ENCODE assay signal across 12 cellular contexts in the genomic region with DNA sequence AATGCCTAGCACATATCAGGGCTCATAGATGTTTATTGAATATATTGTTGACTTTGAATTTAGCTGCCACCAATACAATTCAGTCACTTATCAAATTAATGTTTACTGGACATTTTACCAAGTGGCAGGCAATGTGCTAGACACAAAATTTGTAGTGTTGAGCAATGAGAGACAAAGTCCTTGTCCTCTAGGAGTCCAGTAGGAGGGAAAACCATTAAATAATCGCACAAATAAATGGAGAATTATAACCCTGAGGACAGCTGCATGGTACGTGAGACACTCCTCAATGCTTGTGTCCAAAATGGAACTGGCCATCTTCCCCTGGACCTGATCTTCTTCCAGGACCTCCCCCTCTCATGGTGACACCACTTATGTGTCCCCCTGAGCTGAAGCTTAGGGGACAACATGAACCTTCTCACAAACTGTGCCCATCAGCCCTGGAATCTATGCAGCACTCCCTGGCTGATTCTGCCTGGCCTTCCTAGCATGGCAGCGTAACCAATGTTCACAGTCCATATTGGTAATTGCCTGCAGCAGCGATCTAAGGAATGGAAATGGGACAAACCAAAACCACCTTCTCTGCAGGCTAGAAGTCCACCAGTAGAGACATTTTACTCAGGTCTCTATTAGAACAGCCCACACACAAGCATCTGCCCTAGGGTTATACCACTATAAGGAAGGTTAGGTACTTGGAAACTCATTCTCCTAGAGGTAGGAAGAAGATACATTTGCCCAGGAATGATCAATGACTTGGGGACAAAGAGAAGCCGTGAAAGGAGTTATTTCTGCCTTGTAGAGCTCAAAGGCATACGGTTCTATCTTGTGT.
DNase-seq lines count a peak whose midpoint lies in the region; ATAC-seq, FAIRE-seq and TF ChIP-seq lines count a peak whose summit lies in the region.
"Had no signal": no experiment of that assay in that cellular context is flagged by ENCODE, and none has a peak within 500 bp of the region (broad histone marks: within the 10 kb centered on the region; RNA-seq: fewer than 3 reads in every experiment).

No MANE protein-coding gene starts in this region.

- H3K4me3 ChIP-seq in HCT116 (replicated peaks in 1 of 2; ENCODE audit: low read depth in 1 of 2, low read length in 2 of 2) = no peak overlapping the region
- no peak overlapping the region for H3K4me3 ChIP-seq in H1 (ENCODE audit: extremely low read depth in 1 of 4, insufficient read depth in 2 of 4, low read depth in 3 of 4, low read length in 4 of 4)
- no peak overlapping the region for H3K4me3 ChIP-seq in heart left ventricle

- no peaks in the 10 kb centered on the region for H3K4me1 ChIP-seq in HCT116 (ENCODE audit: control insufficient read depth in 1 of 2, insufficient read depth in 2 of 2, low read length in 2 of 2)
- H3K4me1 ChIP-seq in H1 (replicated peaks in 1 of 4; ENCODE audit: control insufficient read depth in 3 of 4, insufficient read depth in 4 of 4, low read length in 3 of 4) = no peaks in the 10 kb centered on the region
- H3K4me1 ChIP-seq in heart left ventricle = peaks cover 0 to 35% (median 6%) of the 10 kb centered on the region in 12 donors

- TF ChIP-seq POLR2A in HCT116 (IDR thresholded peaks at IDR 0.05; ENCODE audit: borderline replicate concordance, extremely low read depth, insufficient read depth, insufficient read length) (no peak), H1 (IDR thresholded peaks at IDR 0.05; ENCODE audit: control extremely low read depth in 1 of 2, low read depth in 2 of 2, low read length in 2 of 2) (no peak), heart left ventricle (IDR thresholded peaks at IDR 0.05) (no peak)

- H3K36me3 Mint-ChIP-seq in nephron (ENCODE audit: low read depth) = no peaks in the 10 kb centered on the region
- H3K36me3 Mint-ChIP-seq in natural killer cell treated with Interleukin-12 subunit alpha and Interleukin-12 subunit beta and Interleukin-15 and Interleukin-18, amount 100 ng/mL, for 72 hours = no peaks in the 10 kb centered on the region

- 94% methylated on average over 6 of the region's 6 CpGs; no CpG with 5 or more reads in 1 of the 2 experiments for WGBS in H1 (ENCODE audit: extremely low coverage in 1 of 2, insufficient coverage in 1 of 2, insufficient read length in 1 of 2, insufficient replicate concordance in 2 of 2, low coverage in 1 of 2, low lambda C conversion rate in 2 of 2, missing lambda C conversion rate in 1 of 2), 2 experiments
- WGBS in heart left ventricle, 4 donors = 75 to 86% (median 83%) methylated on average over 5 to 6 of the region's 6 CpGs

- TF ChIP-seq EP300 in H1 (IDR thresholded peaks at IDR 0.05; ENCODE audit: borderline replicate concordance in 1 of 2, low read depth in 2 of 2, low read length in 2 of 2) = no peak

- no peak overlapping the region for H4K8ac ChIP-seq in H1 (ENCODE audit: extremely low read depth, insufficient read depth, low read length)

- H4K20me1 ChIP-seq in HCT116 (ENCODE audit: insufficient read depth) (no peaks in the 10 kb centered on the region), H1 (replicated peaks in 1 of 2; ENCODE audit: control insufficient read depth in 1 of 2, insufficient read depth in 2 of 2, low read length in 2 of 2) (no peaks in the 10 kb centered on the region)

- no peaks in the 10 kb centered on the region for H3K36me3 ChIP-seq in HCT116 (ENCODE audit: control insufficient read depth in 1 of 2, insufficient read depth in 2 of 2, low read length in 2 of 2)
- H3K36me3 ChIP-seq in H1 (ENCODE audit: control insufficient read depth in 2 of 4, insufficient read depth in 4 of 4, low read length in 3 of 4) = no peaks in the 10 kb centered on the region
- peaks cover 0 to 28% (median 0%) of the 10 kb centered on the region in 9 donors for H3K36me3 ChIP-seq in heart left ventricle

- H3K4me3 Mint-ChIP-seq in nephron = no peak overlapping the region
- H3K4me3 Mint-ChIP-seq in natural killer cell treated with Interleukin-12 subunit alpha and Interleukin-12 subunit beta and Interleukin-15 and Interleukin-18, amount 100 ng/mL, for 72 hours = no peak overlapping the region

- H3K18ac ChIP-seq in H1 (ENCODE audit: extremely low read depth, low read length) = no peak overlapping the region

- H3K56ac ChIP-seq in H1 (replicated peaks; ENCODE audit: insufficient read length, low read depth, low read length) = no peak overlapping the region

- BruUV-seq in HCT116 (replicated peaks; lab: Mats Ljungman, UMichigan) = no TSS peak

- H2BK20ac ChIP-seq in H1 (ENCODE audit: low read length) = 0 out of 2 replicates have a peak overlapping the region, but pooled peaks have one; percentile 64

- H3K9me3 Mint-ChIP-seq in nephron = no peaks in the 10 kb centered on the region
- no peaks in the 10 kb centered on the region for H3K9me3 Mint-ChIP-seq in natural killer cell treated with Interleukin-12 subunit alpha and Interleukin-12 subunit beta and Interleukin-15 and Interleukin-18, amount 100 ng/mL, for 72 hours

- peak overlapping the region; percentile 22; the same call in 1 of the 2 replicates for H2BK12ac ChIP-seq in H1 (ENCODE audit: low read depth, low read length)

- no peak for TF ChIP-seq CTCF in HCT116 (IDR thresholded peaks at IDR 0.05 in 2 of 3, conservative IDR thresholded peaks at IDR 0.05 in 1 of 3; ENCODE audit: borderline replicate concordance in 1 of 3, insufficient read depth in 1 of 3, low read depth in 2 of 3, low read length in 2 of 3)
- TF ChIP-seq CTCF in H1 (IDR thresholded peaks at IDR 0.05; ENCODE audit: control extremely low read depth in 1 of 3, insufficient read depth in 1 of 3, low read depth in 1 of 3, low read length in 3 of 3) = no peak
- no peak for TF ChIP-seq CTCF in nephron (IDR thresholded peaks at IDR 0.05; ENCODE audit: unreplicated experiment in 3 of 3)
- no peak for TF ChIP-seq CTCF in heart left ventricle (IDR thresholded peaks at IDR 0.05)

- RAD21 ChIA-PET in HCT116 (lab: Charles Lee; ENCODE audit: low non-redundant PET in 1 of 2, low total read pairs in 2 of 2, uncharacterized antibody in 2 of 2, unreplicated experiment in 2 of 2) = interaction anchor here in 1 of 2 experiments (1.3 kb wide), 2 partner anchors 35 to 89 kb away, joined by 3 to 4 read pairs; no protein-coding TSS in a partner anchor

- DNase-seq in HCT116 (ENCODE audit: low read depth, low spot score) = no peak
- DNase-seq in H1 (ENCODE audit: low read depth in 1 of 2, low spot score in 2 of 2) = no peak
- no peak for DNase-seq in natural killer cell treated with Interleukin-12 subunit alpha and Interleukin-12 subunit beta and Interleukin-15 and Interleukin-18, amount 100 ng/mL, for 72 hours (ENCODE audit: low spot score)
- DNase-seq in heart left ventricle = no peak
- DNase-seq: NCI-H446 treated with DMSO at 0.1 percent for 48 hours, SIG-M5 had no signal

- no peak overlapping the region for H3K23ac ChIP-seq in H1 (ENCODE audit: insufficient read length)

- H3K9me3 ChIP-seq in HCT116 (ENCODE audit: control insufficient read depth in 1 of 2, insufficient read depth in 1 of 2, low read depth in 1 of 2, low read length in 2 of 2) (no peaks in the 10 kb centered on the region), H1 (ENCODE audit: insufficient read depth in 2 of 2, low read depth in 1 of 2, low read length in 1 of 2) (no peaks in the 10 kb centered on the region), heart left ventricle (no peaks in the 10 kb centered on the region)

- no peaks in the 10 kb centered on the region for H3K79me1 ChIP-seq in H1 (ENCODE audit: low read depth, low read length)

- H3K9me2 ChIP-seq in HCT116 (ENCODE audit: insufficient read depth) = no peaks in the 10 kb centered on the region

- peak overlapping the region; percentile 19 to 60 (median 60) for H3K27ac Mint-ChIP-seq in nephron
- no peak overlapping the region for H3K27ac Mint-ChIP-seq in natural killer cell treated with Interleukin-12 subunit alpha and Interleukin-12 subunit beta and Interleukin-15 and Interleukin-18, amount 100 ng/mL, for 72 hours

- no peak for FAIRE-seq in H1 (lab: Jason Lieb, UNC)
- FAIRE-seq: D721Med had no signal

- H2AFZ ChIP-seq in HCT116 (ENCODE audit: low read depth, low read length, poor library complexity, severe bottlenecking) = no peak overlapping the region
- H2AFZ ChIP-seq in H1 (ENCODE audit: low read length) = 0 out of 2 replicates have a peak overlapping the region, but pooled peaks have one; percentile 73

- peaks cover 31% of the 10 kb centered on the region for H3K4me1 Mint-ChIP-seq in nephron
- H3K4me1 Mint-ChIP-seq in natural killer cell treated with Interleukin-12 subunit alpha and Interleukin-12 subunit beta and Interleukin-15 and Interleukin-18, amount 100 ng/mL, for 72 hours (ENCODE audit: low read depth in 2 of 2) = peaks cover 3 to 5% of the 10 kb centered on the region in 2 donors

- H3K27me3 ChIP-seq in HCT116 (ENCODE audit: insufficient read depth, low read length) (no peaks in the 10 kb centered on the region), H1 (replicated peaks in 1 of 4; ENCODE audit: control insufficient read depth in 3 of 4, extremely low read depth in 1 of 4, insufficient read depth in 3 of 4, low read length in 3 of 4) (no peaks in the 10 kb centered on the region), heart left ventricle (no peaks in the 10 kb centered on the region)

- peak overlapping the region; percentile 18; the same call in 1 of the 2 replicates for H2BK5ac ChIP-seq in H1 (ENCODE audit: low read depth, low read length)

- H3K4ac ChIP-seq in H1 (replicated peaks; ENCODE audit: insufficient read length, low read depth, low read length) = no peak overlapping the region

- peaks cover 12% of the 10 kb centered on the region for H3K27me3 Mint-ChIP-seq in nephron (ENCODE audit: low read depth)
- H3K27me3 Mint-ChIP-seq in natural killer cell treated with Interleukin-12 subunit alpha and Interleukin-12 subunit beta and Interleukin-15 and Interleukin-18, amount 100 ng/mL, for 72 hours = peaks cover 39 to 46% of the 10 kb centered on the region in 2 donors

- H3K14ac ChIP-seq in H1 (ENCODE audit: insufficient read length) = no peak overlapping the region

- H4K91ac ChIP-seq in H1 (replicated peaks; ENCODE audit: insufficient read length, low read length) = no peak overlapping the region

- intact Hi-C loops in HCT116 (cut with micrococcal nuclease) (loop anchor here (1.0 to 5.0 kb wide), 4 partner anchors 45 to 272 kb away; no protein-coding TSS in a partner anchor), heart left ventricle (cut with DNase I) (loop anchor here (1.0 to 10.0 kb wide), 11 partner anchors 37 to 277 kb away; no protein-coding TSS in a partner anchor)

- POLR2A ChIA-PET in HCT116 (lab: Charles Lee) (no interaction called here), H1 (lab: Charles Lee; ENCODE audit: partially characterized antibody) (interaction anchor here (1.2 kb wide), 1 partner anchor 12 kb away, joined by 3 read pairs; no protein-coding TSS in a partner anchor)

- no peak overlapping the region for H4K5ac ChIP-seq in H1 (ENCODE audit: insufficient read length, low read depth, low read length)

- H2BK15ac ChIP-seq in H1 (ENCODE audit: low read length) = peak overlapping the region; percentile 36; the same call in 1 of the 2 replicates

- H3K79me2 ChIP-seq in HCT116 (ENCODE audit: insufficient read depth, low read length) (no peaks in the 10 kb centered on the region), H1 (ENCODE audit: control insufficient read depth in 1 of 2, insufficient read depth in 2 of 2, low read length in 2 of 2) (no peaks in the 10 kb centered on the region)

- H3K4me2 ChIP-seq in HCT116 (ENCODE audit: low read length) (no peak overlapping the region), H1 (ENCODE audit: insufficient read depth in 1 of 2, low read depth in 2 of 2, low read length in 2 of 2) (no peak overlapping the region)

- no peak overlapping the region for H2BK120ac ChIP-seq in H1 (replicated peaks; ENCODE audit: low read depth, low read length)

- peak; percentile 21 for ATAC-seq in GM19438 (IDR thresholded peaks at IDR 0.05; ENCODE audit: low read depth, unreplicated experiment)
- ATAC-seq in HCT116 = peak; percentile 36
- ATAC-seq in HG03039 (IDR thresholded peaks at IDR 0.05; ENCODE audit: unreplicated experiment) = no peak
- ATAC-seq in natural killer cell treated with Interleukin-12 subunit alpha and Interleukin-12 subunit beta and Interleukin-15 and Interleukin-18, amount 100 ng/mL, for 72 hours = no peak
- no peak for ATAC-seq in heart left ventricle
- ATAC-seq in HG03139 (IDR thresholded peaks at IDR 0.05; ENCODE audit: unreplicated experiment) = no peak

- TF ChIP-seq RAD21 in HCT116 (IDR thresholded peaks at IDR 0.05; ENCODE audit: low read depth) = no peak
- no peak for TF ChIP-seq RAD21 in H1 (IDR thresholded peaks at IDR 0.05 in 1 of 2, conservative IDR thresholded peaks at IDR 0.05 in 1 of 2; ENCODE audit: low read depth in 2 of 2, low read length in 2 of 2)

- H2AK5ac ChIP-seq in H1 (ENCODE audit: low read depth, low read length) = peak overlapping the region; percentile 43; the same call in 1 of the 2 replicates

- CTCF ChIA-PET in HCT116 (lab: Charles Lee) = interaction anchor here (1.1 to 2.3 kb wide), 6 partner anchors 44 to 278 kb away, joined by 3 to 14 read pairs (median 6); no protein-coding TSS in a partner anchor
- CTCF ChIA-PET in H1 (lab: Charles Lee; ENCODE audit: partially characterized antibody) = interaction anchor here (0.6 to 4.9 kb wide), 34 partner anchors 8 to 619 kb away, joined by 3 to 68 read pairs (median 6); a partner anchor contains a TSS

- no peak overlapping the region for H3K9ac ChIP-seq in HCT116 (ENCODE audit: low read length)
- no peak overlapping the region for H3K9ac ChIP-seq in H1 (replicated peaks in 1 of 4; ENCODE audit: extremely low read depth in 1 of 4, low read depth in 3 of 4, low read length in 3 of 4)

- H3K23me2 ChIP-seq in H1 (ENCODE audit: low read depth, low read length) = no peaks in the 10 kb centered on the region; the same call in 1 of the 2 replicates

- no peak overlapping the region for H3K27ac ChIP-seq in HCT116 (ENCODE audit: low read depth, low read length)
- no peak overlapping the region for H3K27ac ChIP-seq in H1 (ENCODE audit: low read depth, low read length)
- peak overlapping the region in 2 of 12 donors; percentile 29 to 32 for H3K27ac ChIP-seq in heart left ventricle
- H3K27ac ChIP-seq: C4-2B had no signal

Comparison
In these comparisons a context has a peak if more than half of its experiments do, and no peak if none do; other contexts are left out.
1. ATAC-seq: peak in GM19438 (single experiment) and HCT116 (single experiment); none in HG03039 (single experiment), natural killer cell treated with Interleukin-12 subunit alpha and Interleukin-12 subunit beta and Interleukin-15 and Interleukin-18, amount 100 ng/mL, for 72 hours (0 of 2), heart left ventricle (0 of 4) and HG03139 (single experiment).
2. H3K27ac Mint-ChIP-seq: peak in nephron (3 of 3); none in natural killer cell treated with Interleukin-12 subunit alpha and Interleukin-12 subunit beta and Interleukin-15 and Interleukin-18, amount 100 ng/mL, for 72 hours (0 of 2).